ENCODE assay signal across 33 cellular contexts in the genomic region with DNA sequence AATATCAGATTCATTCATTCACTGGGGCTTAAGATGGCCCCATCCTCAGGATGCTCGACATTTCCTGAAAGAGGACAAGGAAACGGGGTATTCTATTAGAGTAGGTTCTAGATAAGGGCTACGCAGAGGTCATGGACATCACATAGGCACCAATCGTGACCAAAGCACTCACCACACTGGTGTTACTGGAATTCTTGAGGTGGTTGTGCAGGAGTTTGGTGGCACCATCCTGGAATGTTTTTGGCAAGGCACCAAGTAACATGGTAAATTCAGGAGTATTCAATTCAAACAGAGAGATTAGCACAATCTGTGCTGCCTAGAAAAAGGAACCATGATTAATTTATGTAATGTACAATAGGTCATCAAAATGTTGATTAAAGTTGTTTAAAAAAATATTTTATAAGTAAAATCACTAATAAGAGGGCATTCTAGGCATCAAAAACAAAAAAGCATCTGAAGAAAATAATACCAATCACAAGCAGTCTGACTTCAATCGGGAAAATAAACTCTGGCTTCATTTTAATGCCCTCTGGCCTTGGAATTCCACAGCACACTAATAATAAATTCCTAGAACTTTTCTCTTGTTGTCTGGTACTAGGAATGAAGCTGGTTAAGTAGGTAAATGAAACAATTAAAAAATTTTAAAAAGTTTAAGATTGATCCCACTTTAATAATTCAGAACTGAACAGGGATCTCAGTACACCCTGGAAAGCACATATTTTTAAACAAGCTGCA.
DNase-seq lines count a peak whose midpoint lies in the region; ATAC-seq, FAIRE-seq and TF ChIP-seq lines count a peak whose summit lies in the region.
"Had no signal": no experiment of that assay in that cellular context is flagged by ENCODE, and none has a peak within 500 bp of the region (broad histone marks: within the 10 kb centered on the region; RNA-seq: fewer than 3 reads in every experiment).

No MANE protein-coding gene starts in this region.

- no peak overlapping the region for H3K4me3 ChIP-seq in ascending aorta
- H3K4me3 ChIP-seq in pancreas = no peak overlapping the region
- H3K4me3 ChIP-seq: BLaER1 treated with 17β-estradiol and CSF1 and Interleukin-3, amounts not matched to agents 10 nM and 100 nM; psoas muscle; transverse colon had no signal

- peak overlapping the region; percentile 74 for H3K27ac Mint-ChIP-seq in chondrocyte (ENCODE audit: unreplicated experiment)
- H3K27ac Mint-ChIP-seq: activated CD8-positive, alpha-beta T cell treated with anti-CD3 and anti-CD28 coated beads, Interleukin-2, amount 10 ng/mL, durations not matched to agents 7 days and 5 days; dendritic cell treated with granulocyte-macrophage colony-stimulating factor and Interleukin-4, amounts not matched to agents 40 ng/mL and 50 ng/mL, for 4 days; stimulated activated memory B cell treated with anti-CD40 and anti-IgM and Interleukin-4, amounts not matched to agents 10 μg/mL and 1 μg/mL and 100 μg/mL, for 72 hours; T-helper 17 cell had no signal

- 83 to 86% methylated on average over 5 of the region's 5 CpGs for WGBS in pancreas, 2 donors

- no peak for FAIRE-seq in pancreas (lab: Jason Lieb, UNC)
- FAIRE-seq: kidney had no signal

- TF ChIP-seq CTCF in chondrocyte (IDR thresholded peaks at IDR 0.05) (no peak), ascending aorta (IDR thresholded peaks at IDR 0.05) (no peak), pancreas (IDR thresholded peaks at IDR 0.05) (no peak)

- H3K27ac ChIP-seq in ascending aorta (no peak overlapping the region), pancreas (no peak overlapping the region)
- H3K27ac ChIP-seq: BLaER1 treated with 17β-estradiol and CSF1 and Interleukin-3, amounts not matched to agents 10 nM and 100 nM; transverse colon had no signal

- no peaks in the 10 kb centered on the region for H3K27me3 ChIP-seq in ascending aorta
- no peaks in the 10 kb centered on the region for H3K27me3 ChIP-seq in pancreas
- H3K27me3 ChIP-seq: BLaER1 treated with 17β-estradiol and CSF1 and Interleukin-3, amounts not matched to agents 10 nM and 100 nM; transverse colon had no signal

- H3K9me3 Mint-ChIP-seq in chondrocyte (ENCODE audit: low read depth) = no peaks in the 10 kb centered on the region
- H3K9me3 Mint-ChIP-seq: activated naive CD4-positive, alpha-beta T cell treated with anti-CD3 and anti-CD28 coated beads, Interleukin-2, amount 50 U/mL, for 24 hours; dendritic cell treated with granulocyte-macrophage colony-stimulating factor and Interleukin-4, amounts not matched to agents 40 ng/mL and 50 ng/mL, for 4 days; naive thymus-derived CD8-positive, alpha-beta T cell; stimulated activated memory B cell treated with anti-CD40 and anti-IgM and Interleukin-4, amounts not matched to agents 10 μg/mL and 1 μg/mL and 100 μg/mL, for 72 hours had no signal

- H3K4me1 ChIP-seq in ascending aorta = no peaks in the 10 kb centered on the region
- no peaks in the 10 kb centered on the region for H3K4me1 ChIP-seq in pancreas
- H3K4me1 ChIP-seq: BLaER1 treated with 17β-estradiol and CSF1 and Interleukin-3, amounts not matched to agents 10 nM and 100 nM; Caco-2; transverse colon had no signal

- peaks cover 17% of the 10 kb centered on the region for H3K36me3 Mint-ChIP-seq in chondrocyte (ENCODE audit: low read depth)

- no peaks in the 10 kb centered on the region for H3K27me3 Mint-ChIP-seq in chondrocyte (ENCODE audit: low read depth)
- H3K27me3 Mint-ChIP-seq: activated naive CD4-positive, alpha-beta T cell treated with anti-CD3 and anti-CD28 coated beads, Interleukin-2, amount 50 U/mL, for 24 hours; dendritic cell treated with granulocyte-macrophage colony-stimulating factor and Interleukin-4, amounts not matched to agents 40 ng/mL and 50 ng/mL, for 4 days; naive thymus-derived CD8-positive, alpha-beta T cell; stimulated activated memory B cell treated with anti-CD40 and anti-IgM and Interleukin-4, amounts not matched to agents 10 μg/mL and 1 μg/mL and 100 μg/mL, for 72 hours; T-helper 17 cell had no signal

- intact Hi-C loops in ascending aorta (cut with DNase I) (no loop called here), pancreas (cut with DNase I) (no loop called here)

- peaks cover 37 to 47% of the 10 kb centered on the region in 2 donors for H3K36me3 ChIP-seq in ascending aorta
- peaks cover 0 to 34% (median 18%) of the 10 kb centered on the region in 3 donors for H3K36me3 ChIP-seq in pancreas

- DNase-seq in ELR (ENCODE audit: low read depth) = peak; percentile 43
- peak; percentile 63 for DNase-seq in NCI-H226
- no peak for DNase-seq in chondrocyte (ENCODE audit: low spot score)
- peak; percentile 70 for DNase-seq in renal cortical epithelial cell (ENCODE audit: low read depth)
- DNase-seq in ascending aorta (ENCODE audit: low spot score in 2 of 2) = no peak
- no peak for DNase-seq in iPS-NIHi11 (ENCODE audit: low spot score)
- no peak for DNase-seq in pancreas
- DNase-seq: activated CD8-positive, alpha-beta T cell treated with anti-CD3 and anti-CD28 coated beads, Interleukin-2, amount 10 ng/mL, durations not matched to agents 7 days and 5 days; anterior cingulate cortex; Caco-2; DMS53; GDM1; GOT3; head of caudate nucleus; kidney; MM.1S; naive thymus-derived CD8-positive, alpha-beta T cell; NCI-H1105 treated with DMSO at 0.1 percent for 48 hours; NCI-H187 treated with DMSO at 0.1 percent for 48 hours; NCI-H526; NK-92 treated with Interleukin-12 subunit alpha and Interleukin-12 subunit beta, amount 100 ng/mL, for 24 hours; nucleus accumbens; psoas muscle; Right ventricle myocardium superior; stimulated activated CD4-positive, alpha-beta T cell treated with anti-CD3 and anti-CD28 coated beads, Interleukin-15, amount 100 ng/mL, for 24 hours; T-helper 17 cell; transverse colon had no signal

- H3K4me1 Mint-ChIP-seq in chondrocyte (ENCODE audit: low read depth) = peaks cover 37% of the 10 kb centered on the region
- H3K4me1 Mint-ChIP-seq: activated naive CD4-positive, alpha-beta T cell treated with anti-CD3 and anti-CD28 coated beads, Interleukin-2, amount 50 U/mL, for 24 hours; naive thymus-derived CD8-positive, alpha-beta T cell; T-helper 17 cell had no signal

- H3K9me3 ChIP-seq in ascending aorta (no peaks in the 10 kb centered on the region), pancreas (no peaks in the 10 kb centered on the region)
- H3K9me3 ChIP-seq: BLaER1 treated with 17β-estradiol and CSF1 and Interleukin-3, amounts not matched to agents 10 nM and 100 nM; Caco-2; psoas muscle; transverse colon had no signal

- H3K4me3 Mint-ChIP-seq in chondrocyte (ENCODE audit: unreplicated experiment) = no peak overlapping the region
- H3K4me3 Mint-ChIP-seq: activated CD8-positive, alpha-beta T cell treated with anti-CD3 and anti-CD28 coated beads, Interleukin-2, amount 10 ng/mL, durations not matched to agents 7 days and 5 days; activated naive CD4-positive, alpha-beta T cell treated with anti-CD3 and anti-CD28 coated beads, Interleukin-2, amount 50 U/mL, for 24 hours; dendritic cell treated with granulocyte-macrophage colony-stimulating factor and Interleukin-4, amounts not matched to agents 40 ng/mL and 50 ng/mL, for 4 days; naive thymus-derived CD8-positive, alpha-beta T cell; stimulated activated memory B cell treated with anti-CD40 and anti-IgM and Interleukin-4, amounts not matched to agents 10 μg/mL and 1 μg/mL and 100 μg/mL, for 72 hours; T-helper 17 cell had no signal

- no peak for ATAC-seq in GM19328 (IDR thresholded peaks at IDR 0.05; ENCODE audit: unreplicated experiment)
- no peak for ATAC-seq in pancreas
- ATAC-seq: activated CD8-positive, alpha-beta T cell treated with anti-CD3 and anti-CD28 coated beads, Interleukin-2, amount 10 ng/mL, durations not matched to agents 7 days and 5 days; naive thymus-derived CD8-positive, alpha-beta T cell; SK-N-SH treated with all-trans-retinoic acid at 6 μM for 48 hours; stimulated activated memory B cell treated with anti-CD40 and anti-IgM and Interleukin-4, amounts not matched to agents 10 μg/mL and 1 μg/mL and 100 μg/mL, for 72 hours; T-helper 17 cell had no signal

Comparison
In these comparisons a context has a peak if more than half of its experiments do, and no peak if none do; other contexts are left out.
1. DNase-seq: peak in ELR (single experiment), NCI-H226 (single experiment) and renal cortical epithelial cell (single experiment); none in chondrocyte (single experiment), ascending aorta (0 of 2), iPS-NIHi11 (single experiment) and pancreas (0 of 6).